25 cellular contexts compared by ENCODE assay signal in the genomic region with DNA sequence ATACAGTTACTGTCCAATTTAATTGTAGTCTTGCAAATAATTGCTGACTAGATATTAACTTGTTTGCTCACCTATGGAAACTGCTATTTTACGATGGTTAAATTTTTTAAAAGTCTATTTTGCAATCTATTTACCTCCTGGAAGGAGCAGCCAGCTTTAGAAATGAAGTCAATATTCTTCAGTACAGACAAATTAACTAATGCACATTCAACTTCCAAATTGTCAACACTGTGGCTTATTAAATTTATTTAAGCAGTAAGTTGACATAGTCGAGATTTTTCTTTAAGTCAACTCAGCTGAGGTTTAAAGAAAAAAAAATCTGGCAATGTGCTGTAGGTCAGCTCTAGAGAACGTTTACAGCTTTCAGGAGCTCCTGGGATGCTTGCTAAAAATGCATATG.
"Had no signal": no experiment of that assay in that cellular context is flagged by ENCODE, and none has a peak within 500 bp of the region (broad histone marks: within the 10 kb centered on the region; RNA-seq: fewer than 3 reads in every experiment).

No MANE protein-coding gene starts in this region.

- H3K9me3 ChIP-seq: breast epithelium, SJCRH30 had no signal

- H3K36me3 ChIP-seq: breast epithelium, SJCRH30, WERI-Rb-1 had no signal

- H3K4me1 ChIP-seq: breast epithelium, SJCRH30 had no signal

- H3K27me3 ChIP-seq: breast epithelium, SJCRH30 had no signal

- H3K27ac Mint-ChIP-seq: activated CD4-positive, alpha-beta T cell treated with anti-CD3 and anti-CD28 coated beads for 36 hours; activated CD8-positive, alpha-beta T cell treated with anti-CD3 and anti-CD28 coated beads for 36 hours; activated naive CD4-positive, alpha-beta T cell treated with anti-CD3 and anti-CD28 coated beads, Interleukin-2, amount 50 U/mL, for 24 hours; activated T-cell treated with anti-CD3 and anti-CD28 coated beads, Interleukin-2, amount 50 U/mL, for 72 hours; activated T-helper 2 cell treated with anti-CD3 and anti-CD28 coated beads, Interferon-gamma antibody, Interleukin-2, Interleukin-4, amounts not matched to agents 10 μg/mL and 5 μg/mL and 100 μg/mL, durations not matched to agents 14 hours and 24 hours and 36 hours had no signal

- H3K27me3 Mint-ChIP-seq: activated CD4-positive, alpha-beta T cell treated with anti-CD3 and anti-CD28 coated beads for 36 hours; activated CD8-positive, alpha-beta T cell treated with anti-CD3 and anti-CD28 coated beads for 36 hours; activated naive CD4-positive, alpha-beta T cell treated with anti-CD3 and anti-CD28 coated beads, Interleukin-2, amount 50 U/mL, for 24 hours had no signal

- H3K4me3 ChIP-seq: breast epithelium, SJCRH30 had no signal

- H3K27ac ChIP-seq: breast epithelium, RWPE1, SJCRH30, WERI-Rb-1 had no signal

- H3K9me3 Mint-ChIP-seq: activated naive CD4-positive, alpha-beta T cell treated with anti-CD3 and anti-CD28 coated beads, Interleukin-2, amount 50 U/mL, for 24 hours had no signal

- H3K4me3 Mint-ChIP-seq: activated CD4-positive, alpha-beta T cell treated with anti-CD3 and anti-CD28 coated beads for 36 hours; activated CD8-positive, alpha-beta T cell treated with anti-CD3 and anti-CD28 coated beads for 36 hours; activated naive CD4-positive, alpha-beta T cell treated with anti-CD3 and anti-CD28 coated beads, Interleukin-2, amount 50 U/mL, for 24 hours; activated T-cell treated with anti-CD3 and anti-CD28 coated beads, Interleukin-2, amount 50 U/mL, for 72 hours had no signal

- DNase-seq: activated CD4-positive, alpha-beta T cell treated with anti-CD3 and anti-CD28 coated beads for 36 hours; activated CD4-positive, alpha-beta T cell treated with anti-CD3 and anti-CD28 coated beads, Interleukin-2, amount 50 U/mL, for 1 hour; activated CD8-positive, alpha-beta memory T cell treated with anti-CD3 and anti-CD28 coated beads, Interleukin-2, amount 50 U/mL, for 4 hours; activated CD8-positive, alpha-beta T cell treated with anti-CD3 and anti-CD28 coated beads for 36 hours; activated T-cell treated with anti-CD3 and anti-CD28 coated beads, Interleukin-2, amount 50 U/mL, for 72 hours; aorta; central memory CD4-positive, alpha-beta T cell; Karpas-422; NCI-H1048; NCI-H1436 treated with DMSO at 0.1 percent for 48 hours; NCI-H2029; NCI-H2107; NCI-H2171 treated with DMSO at 0.1 percent for 48 hours; NCI-H226; NCI-H526; Right ventricle myocardium superior; SJCRH30; SK-N-SH; T-helper 1 cell; WERI-Rb-1 had no signal

- ATAC-seq: activated CD4-positive, alpha-beta T cell treated with anti-CD3 and anti-CD28 coated beads for 36 hours; activated CD8-positive, alpha-beta T cell treated with anti-CD3 and anti-CD28 coated beads for 36 hours; activated T-cell treated with anti-CD3 and anti-CD28 coated beads, Interleukin-2, amount 50 U/mL, for 72 hours; Panc1 had no signal
